Comparison of ENCODE assay signal across 21 cellular contexts in genomic region chr19:11447347-11448262, GRCh38. TPM values are rescaled to one million over a fixed set of nuclear protein-coding genes. Genes with fewer than 3 reads are reported as not detected.
DNase-seq lines count a peak whose midpoint lies in the region; ATAC-seq, FAIRE-seq and TF ChIP-seq lines count a peak whose summit lies in the region.
"Had no signal": no experiment of that assay in that cellular context is flagged by ENCODE, and none has a peak within 500 bp of the region (broad histone marks: within the 10 kb centered on the region; RNA-seq: fewer than 3 reads in every experiment).

No MANE protein-coding gene starts in this region.

- CTCF ChIA-PET in K562 (lab: Yijun Ruan, JAX; ENCODE audit: low intra/inter-chr PET ratio) (interaction anchor here (0.6 to 3.0 kb wide), 4 partner anchors 154 to 555 kb away, joined by 3 to 24 read pairs (median 4); partner anchors contain the start of gene KANK2), WTC11 (lab: Charles Lee) (interaction anchor here (1.8 to 4.7 kb wide), 3 partner anchors 13 to 154 kb away, joined by 6 to 18 read pairs (median 13); partner anchors contain the start of genes ODAD3 and PRKCSH)

- BruUV-seq in K562 (replicated peaks; lab: Mats Ljungman, UMichigan) = no TSS peak

- peaks cover 16% of the 10 kb centered on the region for H3K4me1 Mint-ChIP-seq in WTC11

- no peak overlapping the region for H3K4me2 ChIP-seq in K562 (ENCODE audit: insufficient read depth, low read length)
- H3K4me2 ChIP-seq: BLaER1 treated with 17β-estradiol and CSF1 and Interleukin-3, amounts not matched to agents 10 nM and 100 nM had no signal

- H3K4me1 ChIP-seq in K562 (replicated peaks in 1 of 2; ENCODE audit: control insufficient read depth in 2 of 2, insufficient read depth in 2 of 2, low read length in 2 of 2) (peaks cover 0 to 44% of the 10 kb centered on the region in 2 experiments; a peak in 2 of 5 replicates), lower lobe of right lung (no peaks in the 10 kb centered on the region), psoas muscle (no peaks in the 10 kb centered on the region)
- H3K4me1 ChIP-seq: Caco-2 had no signal

- H3K9ac ChIP-seq in K562 (ENCODE audit: insufficient read depth in 1 of 2, low read depth in 2 of 2, low read length in 2 of 2) = no peak overlapping the region

- intact Hi-C loops in Right ventricle myocardium inferior (cut with DNase I) = loop anchor here (5.0 to 10.0 kb wide), 2 partner anchors 70 to 153 kb away; partner anchors contain the start of gene TSPAN16
- intact Hi-C loops in left ventricle myocardium superior (cut with micrococcal nuclease) = no loop called here
- intact Hi-C loops in K562 (cut with micrococcal nuclease) = loop anchor here (2.0 kb wide), 1 partner anchor 153 kb away; no protein-coding TSS in a partner anchor
- intact Hi-C loops in lower lobe of right lung (cut with DNase I) = no loop called here
- intact Hi-C loops in sciatic nerve (cut with DNase I) = loop anchor here (10.0 kb wide), 1 partner anchor 153 kb away; the partner anchor contains the start of gene TSPAN16
- intact Hi-C loops in psoas muscle (cut with DNase I) = loop anchor here in 1 of 2 donors (5.0 kb wide), 1 partner anchor 155 kb away; no protein-coding TSS in a partner anchor

- no peaks in the 10 kb centered on the region; the same call in 1 of the 2 replicates for H3K27me3 Mint-ChIP-seq in WTC11 (ENCODE audit: low read depth)
- H3K27me3 Mint-ChIP-seq: CD4-positive, alpha-beta memory T cell had no signal

- H3K27me3 ChIP-seq in K562 (ENCODE audit: control insufficient read depth in 2 of 2, insufficient read depth in 2 of 2, low read length in 2 of 2) (no peaks in the 10 kb centered on the region), lower lobe of right lung (ENCODE audit: low read depth) (no peaks in the 10 kb centered on the region), psoas muscle (ENCODE audit: insufficient read depth in 3 of 3, low read length in 2 of 3) (peaks cover 0 to 2% (median under 1%) of the 10 kb centered on the region in 3 donors)
- H3K27me3 ChIP-seq: BLaER1 treated with 17β-estradiol and CSF1 and Interleukin-3, amounts not matched to agents 10 nM and 100 nM; SJCRH30 had no signal

- H3K27ac ChIP-seq in K562 (ENCODE audit: extremely low read depth, low read depth, low read length) (no peak overlapping the region), lower lobe of right lung (no peak overlapping the region), psoas muscle (no peak overlapping the region)
- H3K27ac ChIP-seq: BLaER1 treated with 17β-estradiol and CSF1 and Interleukin-3, amounts not matched to agents 10 nM and 100 nM; SJCRH30 had no signal

- no peaks in the 10 kb centered on the region for H4K20me1 ChIP-seq in K562 (replicated peaks; ENCODE audit: control insufficient read depth, insufficient read depth, low read length)

- peaks cover 77% of the 10 kb centered on the region; the same call in 1 of the 3 replicates for H3K36me3 ChIP-seq in K562 (ENCODE audit: control insufficient read depth, insufficient read depth, low read length)
- H3K36me3 ChIP-seq in lower lobe of right lung = peaks cover 81% of the 10 kb centered on the region
- peaks cover 0 to 75% of the 10 kb centered on the region in 2 donors for H3K36me3 ChIP-seq in psoas muscle (ENCODE audit: insufficient read depth in 1 of 2, low read depth in 1 of 2)

- no peaks in the 10 kb centered on the region for H3K9me1 ChIP-seq in K562 (ENCODE audit: control insufficient read depth, insufficient read depth, low read length)

- TF ChIP-seq CTCF in K562 (IDR thresholded peaks at IDR 0.05 in 2 of 3, conservative IDR thresholded peaks at IDR 0.05 in 1 of 3; ENCODE audit: insufficient read depth in 2 of 3, low read depth in 1 of 3, low read length in 3 of 3) (no peak), lower lobe of right lung (IDR thresholded peaks at IDR 0.05) (no peak), WTC11 (IDR thresholded peaks at IDR 0.05) (no peak), psoas muscle (IDR thresholded peaks at IDR 0.05) (no peak)

- no peaks in the 10 kb centered on the region for H3K9me3 Mint-ChIP-seq in WTC11
- H3K9me3 Mint-ChIP-seq: CD4-positive, alpha-beta memory T cell had no signal

- H3K4me3 Mint-ChIP-seq in WTC11 = no peak overlapping the region
- H3K4me3 Mint-ChIP-seq: CD4-positive, alpha-beta memory T cell had no signal

- TF ChIP-seq POLR2A in K562 (conservative IDR thresholded peaks at IDR 0.05) = no peak

- in situ Hi-C loops in K562 (cut with MboI) = no loop called here

- WGBS in K562 (ENCODE audit: insufficient coverage, low coverage, missing lambda C conversion rate) = 92% methylated on average over 16 of the region's 35 CpGs
- WGBS in psoas muscle, 3 donors = 88 to 89% (median 89%) methylated on average over 27 to 35 of the region's 35 CpGs

- H3K4me3 ChIP-seq in K562 (no peak overlapping the region), lower lobe of right lung (no peak overlapping the region), psoas muscle (no peak overlapping the region)
- H3K4me3 ChIP-seq: BLaER1 treated with 17β-estradiol and CSF1 and Interleukin-3, amounts not matched to agents 10 nM and 100 nM; SJCRH30 had no signal

- POLR2A ChIA-PET in K562 (lab: Yijun Ruan, JAX) (interaction anchor here (0.6 kb wide), 1 partner anchor 39 kb away, joined by 4 read pairs; no protein-coding TSS in a partner anchor), WTC11 (lab: Charles Lee) (no interaction called here)

- DNase-seq in Right ventricle myocardium inferior (ENCODE audit: missing footprints) (peak; percentile 41), left ventricle myocardium superior (no peak), K562 (ENCODE audit: extremely low read depth in 1 of 4, low spot score in 3 of 4) (peak in 1 of 4 experiments; percentile 4), lower lobe of right lung (no peak), WTC11 (ENCODE audit: low spot score) (no peak), sciatic nerve (ENCODE audit: low spot score) (no peak), psoas muscle (no peak)
- DNase-seq: KG1, NCI-H1105, NCI-H146, NCI-H2029, NCI-H226, NCI-H510A treated with DMSO at 0.1 percent for 48 hours, NCI-H774 had no signal

- no peak for FAIRE-seq in K562 (lab: Jason Lieb, UNC)
- FAIRE-seq: GM12892, GM19239, H54 had no signal

- H3K79me2 ChIP-seq in K562 (ENCODE audit: control insufficient read depth, insufficient read depth, low read length) = no peaks in the 10 kb centered on the region

- H3K27ac Mint-ChIP-seq in WTC11 = no peak overlapping the region

- ATAC-seq in Right ventricle myocardium inferior (no peak), left ventricle myocardium superior (no peak), K562 (no peak), lower lobe of right lung (peak; percentile 2 to 3), WTC11 (no peak), sciatic nerve (no peak), psoas muscle (no peak)

- H3K9me3 ChIP-seq in K562 (replicated peaks; ENCODE audit: control insufficient read depth, insufficient read depth, low read depth, low read length) (no peaks in the 10 kb centered on the region), lower lobe of right lung (no peaks in the 10 kb centered on the region), psoas muscle (no peaks in the 10 kb centered on the region)
- H3K9me3 ChIP-seq: BLaER1 treated with 17β-estradiol and CSF1 and Interleukin-3, amounts not matched to agents 10 nM and 100 nM; Caco-2; SJCRH30 had no signal

- no peak overlapping the region for H2AFZ ChIP-seq in K562 (ENCODE audit: low read depth, low read length)

- TF ChIP-seq RAD21 in K562 (CRISPR knock-in tag; conservative IDR thresholded peaks at IDR 0.05 in 1 of 2, IDR thresholded peaks at IDR 0.05 in 1 of 2) = no peak

- no peak for TF ChIP-seq EP300 in K562 (IDR thresholded peaks at IDR 0.05; ENCODE audit: low read length)

- peaks cover 6% of the 10 kb centered on the region for H3K36me3 Mint-ChIP-seq in WTC11

RNA-seq across cellular contexts. Expression of gene PRKCSH, which starts 12.2 kb away (rescaled TPM):
- total RNA-seq in Right ventricle myocardium inferior = 123 TPM
- 139 TPM for total RNA-seq in left ventricle myocardium superior
- 161 and 438 TPM in 2 replicates for total RNA-seq in K562 (2011; cell fraction: chromatin; rRNA removed; ENCODE audit: low replicate concordance)
- total RNA-seq in K562 (2011; cell fraction: nucleolus; rRNA removed) = 419 and 446 TPM in 2 replicates
- 236 and 271 TPM in 2 replicates for total RNA-seq in K562 (2011; cell fraction: nucleoplasm; rRNA removed)
- total RNA-seq in K562 (2014; rRNA removed) = 99.4 and 135 TPM in 2 replicates
- 25.6 and 28.4 TPM in 2 replicates for total RNA-seq in K562 (2014; rRNA removed; fragmentation: Illumina TruSeq; extraction: Trizol)
- total RNA-seq in K562 (2015; rRNA removed; fragmentation: Illumina TruSeq; extraction: Trizol) = 48.1 and 52.1 TPM in 2 replicates
- total RNA-seq in K562 (2021) = 297 and 303 TPM in 2 replicates
- polyA plus RNA-seq in K562 (2011; rRNA removed) = 39.1 and 96.2 TPM in 2 replicates
- polyA plus RNA-seq in K562 (2011; cell fraction: cytosol; rRNA removed) = 68.3 and 79.6 TPM in 2 replicates
- polyA plus RNA-seq in K562 (2011; cell fraction: nucleus; rRNA removed) = 221 and 243 TPM in 2 replicates
- 242 and 451 TPM in 2 replicates for polyA plus RNA-seq in K562 (2012)
- polyA plus RNA-seq in K562 (2014; fragmentation: Illumina TruSeq; extraction: Trizol) = 155 and 235 TPM in 2 replicates
- 1 to 10 TPM; 2.3 to 6.9 TPM for polyA plus RNA-seq in K562 (2014; fragmentation: Nextera tagmentation; extraction: Ambion mirVana)
- polyA plus RNA-seq in K562 (2014; rRNA removed) = 76.5 and 88.9 TPM in 2 replicates
- polyA minus RNA-seq in K562 (2011; rRNA and poly(A)+ RNA removed) = 31.6 and 32.5 TPM in 2 replicates
- 147 and 227 TPM in 2 replicates for polyA minus RNA-seq in K562 (2011; cell fraction: cytosol; rRNA and poly(A)+ RNA removed)
- polyA minus RNA-seq in K562 (2011; cell fraction: nucleus; rRNA and poly(A)+ RNA removed) = 56.5 and 75.8 TPM in 2 replicates
- 285 TPM for total RNA-seq in lower lobe of right lung
- 396 to 405 TPM (median 402 TPM) in 3 replicates for total RNA-seq in WTC11 (2021)
- 190 TPM for total RNA-seq in sciatic nerve
- total RNA-seq in psoas muscle = 10 to 100 TPM; 60.9 to 98.4 (median 74.6) TPM
- 10 to 100 TPM; 48.5 to 59.7 (median 59.7) TPM for polyA plus RNA-seq in psoas muscle

RNA-seq across cellular contexts. Expression of gene ODAD3, which starts 12.7 kb away (rescaled TPM):
- total RNA-seq in Right ventricle myocardium inferior (0.68 TPM), left ventricle myocardium superior (0.42 TPM), K562 (2014; rRNA removed) (0.08 and 0.14 TPM in 2 replicates), K562 (2014; rRNA removed; fragmentation: Illumina TruSeq; extraction: Trizol) (0.11 TPM in 1 of 2 replicates, not detected in the other), K562 (2015; rRNA removed; fragmentation: Illumina TruSeq; extraction: Trizol) (0.08 TPM in 1 of 2 replicates, not detected in the other), K562 (2021) (0.18 and 0.51 TPM in 2 replicates), lower lobe of right lung (4.3 TPM), WTC11 (2021) (4.1 to 5.8 TPM (median 4.8 TPM) in 3 replicates), sciatic nerve (0.31 TPM), psoas muscle (under 1 TPM in 2 of 4 donors, not detected in 2; 0.13 to 0.17 TPM)
- total RNA-seq in K562 (2011; cell fraction: chromatin; rRNA removed; ENCODE audit: low replicate concordance) = 0.25 and 0.74 TPM in 2 replicates
- 0.26 and 1.2 TPM in 2 replicates for total RNA-seq in K562 (2011; cell fraction: nucleolus; rRNA removed)
- total RNA-seq in K562 (2011; cell fraction: nucleoplasm; rRNA removed) = 0.29 TPM in 1 of 2 replicates, not detected in the other
- polyA plus RNA-seq in K562 (2011; rRNA removed) (0.19 TPM in 1 of 2 replicates, not detected in the other), K562 (2014; fragmentation: Illumina TruSeq; extraction: Trizol) (0.08 and 0.12 TPM in 2 replicates), K562 (2014; fragmentation: Nextera tagmentation; extraction: Ambion mirVana) (under 1 TPM; 0.07 to 0.18 TPM), K562 (2014; rRNA removed) (0.72 and 1.5 TPM in 2 replicates), psoas muscle (under 1 TPM; 0.09 to 0.87 (median 0.20) TPM)
- 0.12 TPM in 2 replicates for polyA plus RNA-seq in K562 (2011; cell fraction: cytosol; rRNA removed)
- polyA plus RNA-seq in K562 (2011; cell fraction: nucleus; rRNA removed) = 0.54 and 0.66 TPM in 2 replicates
- polyA plus RNA-seq in K562 (2012) = 0.16 and 0.19 TPM in 2 replicates
- polyA minus RNA-seq in K562 (2011; rRNA and poly(A)+ RNA removed) = not detected in 2 replicates
- polyA minus RNA-seq in K562 (2011; cell fraction: cytosol; rRNA and poly(A)+ RNA removed) = not detected in 2 replicates
- 0.13 and 0.22 TPM in 2 replicates for polyA minus RNA-seq in K562 (2011; cell fraction: nucleus; rRNA and poly(A)+ RNA removed)
- total RNA-seq: Caco-2; CD4-positive, alpha-beta memory T cell had no signal
- polyA plus RNA-seq: CD4-positive, alpha-beta memory T cell had no signal

RNA-seq across cellular contexts. Expression of gene RGL3, which starts 28.5 kb away (rescaled TPM):
- total RNA-seq in Right ventricle myocardium inferior (10.5 TPM), left ventricle myocardium superior (6.4 TPM), K562 (2014; rRNA removed) (0.16 and 0.32 TPM in 2 replicates), K562 (2014; rRNA removed; fragmentation: Illumina TruSeq; extraction: Trizol) (not detected in 2 replicates), K562 (2015; rRNA removed; fragmentation: Illumina TruSeq; extraction: Trizol) (0.11 TPM in 1 of 2 replicates, not detected in the other), K562 (2021) (0.40 and 0.58 TPM in 2 replicates), lower lobe of right lung (55.8 TPM), WTC11 (2021) (69.0 to 88.3 TPM (median 86.0 TPM) in 3 replicates), sciatic nerve (14.4 TPM), psoas muscle (1 to 10 TPM; 1.6 to 6.4 (median 3.0) TPM)
- total RNA-seq in K562 (2011; cell fraction: chromatin; rRNA removed; ENCODE audit: low replicate concordance) = 1.2 and 4.6 TPM in 2 replicates
- total RNA-seq in K562 (2011; cell fraction: nucleolus; rRNA removed) = 1.3 and 1.5 TPM in 2 replicates
- 0.38 and 2.1 TPM in 2 replicates for total RNA-seq in K562 (2011; cell fraction: nucleoplasm; rRNA removed)
- polyA plus RNA-seq in K562 (2011; rRNA removed) (0.26 and 0.61 TPM in 2 replicates), K562 (2014; fragmentation: Illumina TruSeq; extraction: Trizol) (0.22 TPM in 2 replicates), K562 (2014; fragmentation: Nextera tagmentation; extraction: Ambion mirVana) (not detected), K562 (2014; rRNA removed) (0.09 and 0.12 TPM in 2 replicates), psoas muscle (1 to 10 TPM; 1.2 to 2.4 (median 2.2) TPM)
- polyA plus RNA-seq in K562 (2011; cell fraction: cytosol; rRNA removed) = 0.34 and 0.40 TPM in 2 replicates
- polyA plus RNA-seq in K562 (2011; cell fraction: nucleus; rRNA removed) = 2.1 and 3.0 TPM in 2 replicates
- polyA plus RNA-seq in K562 (2012) = 0.52 and 1.4 TPM in 2 replicates
- polyA minus RNA-seq in K562 (2011; rRNA and poly(A)+ RNA removed) = 0.14 TPM in 1 of 2 replicates, not detected in the other
- 2.7 TPM in 1 of 2 replicates, not detected in the other for polyA minus RNA-seq in K562 (2011; cell fraction: cytosol; rRNA and poly(A)+ RNA removed)
- 0.33 and 0.67 TPM in 2 replicates for polyA minus RNA-seq in K562 (2011; cell fraction: nucleus; rRNA and poly(A)+ RNA removed)
- total RNA-seq: CD4-positive, alpha-beta memory T cell; SJCRH30 had no signal
- polyA plus RNA-seq: CD4-positive, alpha-beta memory T cell had no signal

RNA-seq across cellular contexts. Expression of gene ELAVL3, which starts 33.2 kb away (rescaled TPM):
- total RNA-seq in Right ventricle myocardium inferior (0.35 TPM), left ventricle myocardium superior (0.84 TPM), K562 (2014; rRNA removed) (0.16 TPM in 1 of 2 replicates, not detected in the other), K562 (2014; rRNA removed; fragmentation: Illumina TruSeq; extraction: Trizol) (not detected in 2 replicates), K562 (2015; rRNA removed; fragmentation: Illumina TruSeq; extraction: Trizol) (not detected in 2 replicates), K562 (2021) (not detected in 2 replicates), lower lobe of right lung (not detected), WTC11 (2021) (1.4 to 3.0 TPM (median 1.6 TPM) in 3 replicates), sciatic nerve (0.45 TPM), psoas muscle (not detected)
- not detected in 2 replicates for total RNA-seq in K562 (2011; cell fraction: chromatin; rRNA removed; ENCODE audit: low replicate concordance)
- total RNA-seq in K562 (2011; cell fraction: nucleolus; rRNA removed) = not detected in 2 replicates
- not detected in 2 replicates for total RNA-seq in K562 (2011; cell fraction: nucleoplasm; rRNA removed)
- polyA plus RNA-seq in K562 (2011; rRNA removed) (not detected in 2 replicates), K562 (2014; fragmentation: Illumina TruSeq; extraction: Trizol) (not detected in 2 replicates), K562 (2014; fragmentation: Nextera tagmentation; extraction: Ambion mirVana) (not detected), K562 (2014; rRNA removed) (not detected in 2 replicates), psoas muscle (under 1 TPM in 1 of 3 donors, not detected in 2; 0.03 TPM)
- not detected in 2 replicates for polyA plus RNA-seq in K562 (2011; cell fraction: cytosol; rRNA removed)
- polyA plus RNA-seq in K562 (2011; cell fraction: nucleus; rRNA removed) = not detected in 2 replicates
- 0.01 TPM in 1 of 2 replicates, not detected in the other for polyA plus RNA-seq in K562 (2012)
- not detected in 2 replicates for polyA minus RNA-seq in K562 (2011; rRNA and poly(A)+ RNA removed)
- polyA minus RNA-seq in K562 (2011; cell fraction: cytosol; rRNA and poly(A)+ RNA removed) = not detected in 2 replicates
- polyA minus RNA-seq in K562 (2011; cell fraction: nucleus; rRNA and poly(A)+ RNA removed) = not detected in 2 replicates
- total RNA-seq: Caco-2; CD4-positive, alpha-beta memory T cell; SJCRH30 had no signal
- polyA plus RNA-seq: CD4-positive, alpha-beta memory T cell had no signal

RNA-seq across cellular contexts. Expression of gene ZNF653, which starts 58.0 kb away (rescaled TPM):
- total RNA-seq in Right ventricle myocardium inferior = 4.8 TPM
- total RNA-seq in left ventricle myocardium superior = 3.3 TPM
- 12.5 and 24.0 TPM in 2 replicates for total RNA-seq in K562 (2011; cell fraction: chromatin; rRNA removed; ENCODE audit: low replicate concordance)
- 22.4 and 24.2 TPM in 2 replicates for total RNA-seq in K562 (2011; cell fraction: nucleolus; rRNA removed)
- 15.0 and 19.7 TPM in 2 replicates for total RNA-seq in K562 (2011; cell fraction: nucleoplasm; rRNA removed)
- total RNA-seq in K562 (2014; rRNA removed) = 3.9 and 7.1 TPM in 2 replicates
- 1.4 and 1.6 TPM in 2 replicates for total RNA-seq in K562 (2014; rRNA removed; fragmentation: Illumina TruSeq; extraction: Trizol)
- 2.9 and 3.8 TPM in 2 replicates for total RNA-seq in K562 (2015; rRNA removed; fragmentation: Illumina TruSeq; extraction: Trizol)
- 5.6 and 8.0 TPM in 2 replicates for total RNA-seq in K562 (2021)
- polyA plus RNA-seq in K562 (2011; rRNA removed) = 7.0 and 7.8 TPM in 2 replicates
- polyA plus RNA-seq in K562 (2011; cell fraction: cytosol; rRNA removed) = 7.3 and 15.5 TPM in 2 replicates
- polyA plus RNA-seq in K562 (2011; cell fraction: nucleus; rRNA removed) = 18.3 and 23.6 TPM in 2 replicates
- 5.4 and 6.6 TPM in 2 replicates for polyA plus RNA-seq in K562 (2012)
- polyA plus RNA-seq in K562 (2014; fragmentation: Illumina TruSeq; extraction: Trizol) = 4.2 and 5.6 TPM in 2 replicates
- not detected for polyA plus RNA-seq in K562 (2014; fragmentation: Nextera tagmentation; extraction: Ambion mirVana)
- polyA plus RNA-seq in K562 (2014; rRNA removed) = 5.3 and 7.3 TPM in 2 replicates
- 2.4 and 4.9 TPM in 2 replicates for polyA minus RNA-seq in K562 (2011; rRNA and poly(A)+ RNA removed)
- 3.6 and 4.3 TPM in 2 replicates for polyA minus RNA-seq in K562 (2011; cell fraction: cytosol; rRNA and poly(A)+ RNA removed)
- 4.3 and 5.6 TPM in 2 replicates for polyA minus RNA-seq in K562 (2011; cell fraction: nucleus; rRNA and poly(A)+ RNA removed)
- total RNA-seq in lower lobe of right lung = 9.2 TPM
- total RNA-seq in WTC11 (2021) = 10.3 to 13.4 TPM (median 11.5 TPM) in 3 replicates
- total RNA-seq in sciatic nerve = 9.4 TPM
- 10 to 100 TPM in 1 of 4 donors, 1 to 10 TPM in 3; 5.7 to 11.5 (median 7.3) TPM for total RNA-seq in psoas muscle
- polyA plus RNA-seq in psoas muscle = 1 to 10 TPM; 4.0 to 6.5 (median 5.3) TPM

Comparison
In these comparisons a context has a peak if more than half of its experiments do, and no peak if none do; other contexts are left out.
1. intact Hi-C loops: an anchor here in Right ventricle myocardium inferior (5.0 to 10.0 kb wide), K562 (2.0 kb wide) and sciatic nerve (10.0 kb wide); none called in left ventricle myocardium superior and lower lobe of right lung.
2. ATAC-seq: peak in lower lobe of right lung (2 of 2); none in Right ventricle myocardium inferior (single experiment), left ventricle myocardium superior (single experiment), K562 (single experiment), WTC11 (single experiment), sciatic nerve (single experiment) and psoas muscle (0 of 4).